ENCODE assay signal across 9 cellular contexts in the genomic region with DNA sequence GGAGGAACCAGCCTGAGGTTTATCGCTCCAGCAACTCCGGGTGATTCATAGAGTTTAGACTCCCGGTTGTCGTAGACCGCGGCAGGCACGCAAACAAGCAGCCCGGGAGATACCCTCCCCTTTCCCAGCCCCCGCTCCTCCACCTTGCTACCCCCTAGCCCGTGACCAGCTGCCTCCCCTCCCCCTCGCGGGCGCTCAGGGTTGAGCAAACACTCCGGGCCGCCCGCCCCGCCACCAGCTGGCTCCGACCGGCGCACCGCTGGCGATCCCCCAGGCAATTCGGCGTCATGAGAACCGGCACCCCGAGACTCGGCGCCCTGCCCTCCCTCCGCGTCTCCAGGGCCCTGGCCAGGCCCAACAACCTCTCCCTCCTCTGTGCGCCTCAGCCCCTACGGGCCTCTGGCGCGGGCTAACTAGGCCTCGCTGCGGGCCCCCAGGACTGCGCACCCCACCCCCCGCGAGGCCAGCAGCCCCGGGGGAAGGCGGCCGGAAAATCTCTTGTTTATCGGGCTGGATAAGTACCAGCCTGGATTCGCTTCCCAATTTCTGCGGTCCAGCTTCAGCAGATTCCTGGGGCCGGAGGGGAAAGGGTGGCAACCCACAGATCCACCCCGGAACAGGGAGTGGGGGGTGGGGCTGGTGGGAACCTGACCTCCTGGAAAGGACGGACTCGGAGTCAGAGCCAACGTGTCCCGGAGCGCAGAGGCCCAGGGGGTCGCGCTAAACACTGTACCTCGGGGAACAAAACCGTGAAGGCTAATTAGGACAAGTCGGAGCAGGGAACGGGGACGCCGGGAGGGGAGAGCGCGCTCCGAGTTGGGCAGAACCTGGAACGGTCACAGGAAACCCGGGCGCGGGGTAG. TPM values are rescaled to one million over a fixed set of nuclear protein-coding genes. Genes with fewer than 3 reads are reported as not detected.
DNase-seq lines count a peak whose midpoint lies in the region; ATAC-seq and TF ChIP-seq lines count a peak whose summit lies in the region.
"Had no signal": no experiment of that assay in that cellular context is flagged by ENCODE, and none has a peak within 500 bp of the region (broad histone marks: within the 10 kb centered on the region; RNA-seq: fewer than 3 reads in every experiment).

No MANE protein-coding gene starts in this region.

- H2AFZ ChIP-seq in parathyroid adenoma, result peak overlapping the region; percentile 89

- DNase-seq in DMS153 (lab: John Stamatoyannopoulos, UW), result peak; percentile 87
- DNase-seq in NCI-H1436 treated with DMSO at 0.1 percent for 48 hours (lab: John Stamatoyannopoulos, UW), result peak; percentile 10
- peak; percentile 48 for DNase-seq in activated naive CD8-positive, alpha-beta T cell treated with anti-CD3 and anti-CD28 coated beads, Interleukin-2, amount 50 U/mL, for 24 hours
- DNase-seq in left cardiac atrium, result peak; percentile 88
- DNase-seq in activated CD4-positive, CD25-positive, alpha-beta regulatory T cell (lab: John Stamatoyannopoulos, UW), result no peak
- no peak for DNase-seq in central memory CD4-positive, alpha-beta T cell

- no peaks in the 10 kb centered on the region for H3K27me3 ChIP-seq in parathyroid adenoma (ENCODE audit: control insufficient read depth, insufficient read depth, low read length)

- H3K36me3 Mint-ChIP-seq in activated naive CD8-positive, alpha-beta T cell treated with anti-CD3 and anti-CD28 coated beads, Interleukin-2, amount 50 U/mL, for 24 hours (ENCODE audit: low read depth), result no peaks in the 10 kb centered on the region

- H3K9me3 ChIP-seq in parathyroid adenoma (ENCODE audit: control insufficient read depth, low read length), result no peaks in the 10 kb centered on the region

- ATAC-seq in GM21723 (IDR thresholded peaks at IDR 0.05; ENCODE audit: unreplicated experiment) (peak; percentile 39), left cardiac atrium (peak; percentile 68 to 78)
- ATAC-seq in activated naive CD8-positive, alpha-beta T cell treated with anti-CD3 and anti-CD28 coated beads, Interleukin-2, amount 50 U/mL, for 24 hours, result peak; percentile 43

- peak overlapping the region; percentile 99 for H3K27ac ChIP-seq in parathyroid adenoma

- peaks cover 34% of the 10 kb centered on the region for H3K4me1 ChIP-seq in parathyroid adenoma

- no peak for TF ChIP-seq CTCF in parathyroid adenoma (IDR thresholded peaks at IDR 0.05)

- intact Hi-C loops in left cardiac atrium (cut with DNase I), result no loop called here

- H3K4me2 ChIP-seq in parathyroid adenoma (ENCODE audit: low read length), result peak overlapping the region; percentile 99

- no peaks in the 10 kb centered on the region for H3K36me3 ChIP-seq in parathyroid adenoma (ENCODE audit: control insufficient read depth, insufficient read depth, low read length)

- H3K4me1 Mint-ChIP-seq in activated naive CD8-positive, alpha-beta T cell treated with anti-CD3 and anti-CD28 coated beads, Interleukin-2, amount 50 U/mL, for 24 hours, result peaks cover 21% of the 10 kb centered on the region

- H3K4me3 Mint-ChIP-seq in activated naive CD8-positive, alpha-beta T cell treated with anti-CD3 and anti-CD28 coated beads, Interleukin-2, amount 50 U/mL, for 24 hours, result peak overlapping the region; percentile 51

- no peak overlapping the region for H3K27ac Mint-ChIP-seq in activated naive CD8-positive, alpha-beta T cell treated with anti-CD3 and anti-CD28 coated beads, Interleukin-2, amount 50 U/mL, for 24 hours

- H3K27me3 Mint-ChIP-seq in activated naive CD8-positive, alpha-beta T cell treated with anti-CD3 and anti-CD28 coated beads, Interleukin-2, amount 50 U/mL, for 24 hours, result peaks cover 64% of the 10 kb centered on the region

- peak overlapping the region; percentile 94 for H3K4me3 ChIP-seq in parathyroid adenoma (ENCODE audit: low read depth, low read length)

- H3K9ac ChIP-seq in parathyroid adenoma, result peak overlapping the region; percentile 99

- peaks cover 21% of the 10 kb centered on the region for H3K79me2 ChIP-seq in parathyroid adenoma

- no peaks in the 10 kb centered on the region for H3K9me3 Mint-ChIP-seq in activated naive CD8-positive, alpha-beta T cell treated with anti-CD3 and anti-CD28 coated beads, Interleukin-2, amount 50 U/mL, for 24 hours

RNA-seq across cellular contexts. Expression of a gene that starts 1.0 kb away (rescaled TPM):
- 10 to 100 TPM; 24.2 to 25.9 TPM for total RNA-seq in left cardiac atrium
- total RNA-seq: T-helper 2 cell treated with Interferon-gamma antibody and Interleukin-4, amounts not matched to agents 100 ng/mL and 5 ng/mL, for 36 hours had no signal

RNA-seq across cellular contexts. Expression of a gene that starts 35.5 kb away (rescaled TPM):
- 1 to 10 TPM; 2.9 to 5.7 TPM for total RNA-seq in left cardiac atrium

Comparison
In these comparisons a context has a peak if more than half of its experiments do, and no peak if none do; other contexts are left out.
1. DNase-seq: peak in DMS153 (single experiment), NCI-H1436 treated with DMSO at 0.1 percent for 48 hours (single experiment), activated naive CD8-positive, alpha-beta T cell treated with anti-CD3 and anti-CD28 coated beads, Interleukin-2, amount 50 U/mL, for 24 hours (single experiment) and left cardiac atrium (single experiment); none in activated CD4-positive, CD25-positive, alpha-beta regulatory T cell (0 of 4) and central memory CD4-positive, alpha-beta T cell (single experiment).
2. Peak in every context shown above with its lines, with median percentiles within 50 percentile points of each other: ATAC-seq.